Comparison of ENCODE assay signal across 1 cellular context in genomic region chrX:110520053-110520452, GRCh38.
TF ChIP-seq lines count a peak whose summit lies in the region.

No MANE protein-coding gene starts in this region.

TF ChIP-seq in GM23338, 12 proteins besides CTCF, POLR2A, EP300 and RAD21 (continued from another document):
- TF ChIP-seq ZNF462 (CRISPR knock-in tag; IDR thresholded peaks at IDR 0.05), result no peak
- TF ChIP-seq ETS1 (IDR thresholded peaks at IDR 0.05), result no peak
- TF ChIP-seq EZH2phosphoT487 (IDR thresholded peaks at IDR 0.05; ENCODE audit: unreplicated experiment), result no peak
- TF ChIP-seq NANOG (IDR thresholded peaks at IDR 0.05; ENCODE audit: borderline replicate concordance), result no peak
- no peak for TF ChIP-seq JUNB (IDR thresholded peaks at IDR 0.05; ENCODE audit: unreplicated experiment)
- no peak for TF ChIP-seq ZNF114 (CRISPR knock-in tag; IDR thresholded peaks at IDR 0.05)
- TF ChIP-seq EZH2 (IDR thresholded peaks at IDR 0.05; ENCODE audit: low read depth, unreplicated experiment), result no peak
- TF ChIP-seq CREB1 (CRISPR knock-in tag; IDR thresholded peaks at IDR 0.05; ENCODE audit: low read depth), result no peak
- TF ChIP-seq REST (IDR thresholded peaks at IDR 0.05; ENCODE audit: unreplicated experiment), result no peak
- TF ChIP-seq ZNF331 (CRISPR knock-in tag; IDR thresholded peaks at IDR 0.05; ENCODE audit: low read depth), result no peak
TF ChIP-seq in GM23338: peak in this region for 0.
